In the genomic region with DNA sequence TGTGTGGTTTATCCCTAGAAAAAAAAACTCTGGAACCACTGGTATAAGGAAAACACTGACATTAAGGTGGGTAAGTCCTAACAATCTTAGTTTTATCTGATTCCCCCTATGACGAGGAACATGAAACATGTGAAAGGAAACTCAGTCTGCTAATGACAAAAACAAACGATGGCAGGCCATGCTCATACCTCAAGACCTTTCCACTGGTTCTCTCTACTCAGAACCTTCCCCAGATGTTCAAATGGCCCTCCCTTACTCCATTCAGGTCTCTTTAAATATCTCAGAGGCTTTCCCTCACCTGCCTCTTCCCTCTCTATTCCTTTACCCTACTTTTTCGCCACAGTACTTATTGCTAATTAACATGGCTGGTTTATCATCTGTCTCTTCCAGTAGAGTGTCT, we compare ENCODE assay signal across 10 cellular contexts. TPM values are rescaled to one million over a fixed set of nuclear protein-coding genes. Genes with fewer than 3 reads are reported as not detected.
DNase-seq lines count a peak whose midpoint lies in the region; ATAC-seq and TF ChIP-seq lines count a peak whose summit lies in the region.
"Had no signal": no experiment of that assay in that cellular context is flagged by ENCODE, and none has a peak within 500 bp of the region (broad histone marks: within the 10 kb centered on the region; RNA-seq: fewer than 3 reads in every experiment).

No MANE protein-coding gene starts in this region.

- no peak overlapping the region for H2BK120ac ChIP-seq in mesenchymal stem cell (ENCODE audit: low read depth, low read length)

- no peak overlapping the region for H3K23ac ChIP-seq in mesenchymal stem cell (ENCODE audit: low read length in 2 of 2)

- H4K91ac ChIP-seq in mesenchymal stem cell (ENCODE audit: low read length): no peak overlapping the region

- no peak overlapping the region for H3K27ac ChIP-seq in A673 (ENCODE audit: low read depth, low read length, poor library complexity, severe bottlenecking)
- no peak overlapping the region for H3K27ac ChIP-seq in mesenchymal stem cell (ENCODE audit: low read length, poor library complexity, severe bottlenecking)

- no peak overlapping the region for H2AFZ ChIP-seq in mesenchymal stem cell (ENCODE audit: low read depth, low read length)

- no peaks in the 10 kb centered on the region for H3K27me3 Mint-ChIP-seq in activated B cell treated with CpG ODN at 0.5 μM for 24 hours

- DNase-seq in A673 (ENCODE audit: low spot score) (no peak), GM13976 (ENCODE audit: low spot score) (peak; percentile 55), activated B cell treated with CpG ODN at 0.5 μM for 24 hours (no peak), mesenchymal stem cell (no peak), foreskin fibroblast (no peak), middle frontal gyrus (ENCODE audit: extremely low spot score, low spot score) (no peak)
- DNase-seq in NK-92 treated with Interleukin-12 subunit alpha and Interleukin-12 subunit beta, amount 100 ng/mL, for 24 hours (lab: John Stamatoyannopoulos, UW): no peak
- DNase-seq in activated CD8-positive, alpha-beta memory T cell treated with anti-CD3 and anti-CD28 coated beads, Interleukin-2, amount 50 U/mL, for 48 hours: no peak
- DNase-seq: DMS 273 treated with DMSO at 0.1 percent for 48 hours had no signal

- peaks cover 11% of the 10 kb centered on the region for H3K4me1 ChIP-seq in A673 (ENCODE audit: insufficient read depth, low read length, poor library complexity, severe bottlenecking)
- H3K4me1 ChIP-seq in mesenchymal stem cell (ENCODE audit: control insufficient read depth, insufficient read depth, low read depth, low read length): peaks cover 6% of the 10 kb centered on the region
- H3K4me1 ChIP-seq: parathyroid adenoma had no signal

- peak overlapping the region; percentile 89 for H3K9ac ChIP-seq in mesenchymal stem cell (ENCODE audit: low read length)
- H3K9ac ChIP-seq: parathyroid adenoma had no signal

- no peak overlapping the region for H2BK5ac ChIP-seq in mesenchymal stem cell (ENCODE audit: low read depth, low read length, poor library complexity, severe bottlenecking)

- H3K4me1 Mint-ChIP-seq in activated B cell treated with CpG ODN at 0.5 μM for 24 hours: peaks cover 51% of the 10 kb centered on the region

- peak overlapping the region; percentile 84 for H3K27ac Mint-ChIP-seq in activated B cell treated with CpG ODN at 0.5 μM for 24 hours

- no peaks in the 10 kb centered on the region for H3K36me3 ChIP-seq in A673 (ENCODE audit: insufficient read depth, low read length, poor library complexity, severe bottlenecking)
- peaks cover 0 to 3% of the 10 kb centered on the region in 2 experiments for H3K36me3 ChIP-seq in mesenchymal stem cell (ENCODE audit: control insufficient read depth in 1 of 2, insufficient read depth in 2 of 2, low read depth in 1 of 2, low read length in 2 of 2)

- no peak for TF ChIP-seq CTCF in A673 (conservative IDR thresholded peaks at IDR 0.05; ENCODE audit: low read depth, low read length)
- TF ChIP-seq CTCF in GM13976 (IDR thresholded peaks at IDR 0.05; ENCODE audit: borderline replicate concordance, control extremely low read depth, extremely low read depth, insufficient read depth, missing control alignments): no peak
- TF ChIP-seq CTCF in activated B cell treated with CpG ODN at 0.5 μM for 24 hours (IDR thresholded peaks at IDR 0.05): no peak
- no peak for TF ChIP-seq CTCF in foreskin fibroblast (IDR thresholded peaks at IDR 0.05; ENCODE audit: low read depth, low read length)

- no peak overlapping the region for H2BK12ac ChIP-seq in mesenchymal stem cell (ENCODE audit: low read length in 2 of 2)

- no peaks in the 10 kb centered on the region for H3K9me3 ChIP-seq in A673 (ENCODE audit: low read depth, low read length, poor library complexity, severe bottlenecking)
- no peaks in the 10 kb centered on the region for H3K9me3 ChIP-seq in mesenchymal stem cell (ENCODE audit: control insufficient read depth, low read length)

- H3K79me1 ChIP-seq in mesenchymal stem cell (replicated peaks; ENCODE audit: low read length, poor library complexity, severe bottlenecking): peaks cover 12% of the 10 kb centered on the region

- H2AK5ac ChIP-seq in mesenchymal stem cell (ENCODE audit: low read length, severe bottlenecking): no peak overlapping the region

- no peak overlapping the region for H3K18ac ChIP-seq in mesenchymal stem cell (ENCODE audit: low read depth in 1 of 2, low read length in 2 of 2)

- no peak overlapping the region for H3K14ac ChIP-seq in mesenchymal stem cell (ENCODE audit: low read length in 2 of 2)

- intact Hi-C loops in A673 (cut with micrococcal nuclease; ENCODE audit: unreplicated experiment) (no loop called here), activated B cell treated with CpG ODN at 0.5 μM for 24 hours (cut with micrococcal nuclease) (loop anchor here (10.0 kb wide), 2 partner anchors 708 to 1872 kb away; partner anchors contain the start of genes ING1 and LAMP1)

- peak overlapping the region; percentile 100 for H3K4me3 ChIP-seq in A673 (ENCODE audit: low read depth, low read length, poor library complexity, severe bottlenecking)
- peak overlapping the region in 1 of 2 experiments; percentile 94 for H3K4me3 ChIP-seq in mesenchymal stem cell (ENCODE audit: insufficient read depth in 1 of 2, low read depth in 1 of 2, low read length in 2 of 2)
- H3K4me3 ChIP-seq in foreskin fibroblast (ENCODE audit: low read depth in 1 of 2, low read length in 2 of 2): peak overlapping the region in 1 of 2 donors; percentile 89

- H3K27me3 ChIP-seq in A673 (replicated peaks; ENCODE audit: insufficient read depth, low read depth, low read length, poor library complexity) (no peaks in the 10 kb centered on the region), mesenchymal stem cell (ENCODE audit: control insufficient read depth in 1 of 2, insufficient read depth in 1 of 2, low read length in 2 of 2) (no peaks in the 10 kb centered on the region)

- ATAC-seq in activated B cell treated with CpG ODN at 0.5 μM for 24 hours (ENCODE audit: low read depth): no peak

- H3K4me2 ChIP-seq in mesenchymal stem cell (ENCODE audit: low read length, poor library complexity, severe bottlenecking): no peak overlapping the region

- in situ Hi-C loops in GM13976 (cut with MboI; ENCODE audit: low sequenced_read_pairs, unreplicated experiment): no loop called here

- H2BK15ac ChIP-seq in mesenchymal stem cell (ENCODE audit: low read depth, poor library complexity, severe bottlenecking): no peak overlapping the region

- H3K9me3 Mint-ChIP-seq in activated B cell treated with CpG ODN at 0.5 μM for 24 hours: no peaks in the 10 kb centered on the region

- H3K36me3 Mint-ChIP-seq in activated B cell treated with CpG ODN at 0.5 μM for 24 hours (ENCODE audit: low read depth): peaks cover 4% of the 10 kb centered on the region

- POLR2A ChIA-PET in A673 (lab: Charles Lee; ENCODE audit: low non-redundant PET): no interaction called here
- POLR2A ChIA-PET in activated B cell treated with CpG ODN at 0.5 μM for 24 hours (lab: Charles Lee): no interaction called here

- no peak overlapping the region for H4K8ac ChIP-seq in mesenchymal stem cell (ENCODE audit: low read length)

- BruUV-seq in A673 (replicated peaks; lab: Mats Ljungman, UMichigan): no TSS peak

- H3K4ac ChIP-seq in mesenchymal stem cell (ENCODE audit: low read depth in 1 of 2, low read length in 2 of 2): no peak overlapping the region

- CTCF ChIA-PET in A673 (lab: Charles Lee): no interaction called here
- CTCF ChIA-PET in activated B cell treated with CpG ODN at 0.5 μM for 24 hours (lab: Charles Lee): no interaction called here

- 87% methylated on average over 3 of the region's 3 CpGs for WGBS in mesenchymal stem cell

- peak overlapping the region; percentile 94 for H3K4me3 Mint-ChIP-seq in activated B cell treated with CpG ODN at 0.5 μM for 24 hours

RNA-seq across cellular contexts. Expression of gene TUBGCP3, which starts 1.6 kb away (rescaled TPM):
- total RNA-seq in A673 (2021): 61.4 and 63.9 TPM in 2 replicates
- total RNA-seq in activated B cell treated with CpG ODN at 0.5 μM for 24 hours: 47.9 and 57.4 TPM in 2 replicates
- polyA plus RNA-seq in mesenchymal stem cell (2013, experiment 1 of 2): 10.0 TPM
- polyA plus RNA-seq in mesenchymal stem cell (2013, experiment 2 of 2): 11.2 TPM
